8 cellular contexts compared by ENCODE assay signal in genomic region chr2:224576098-224576715, GRCh38.
A peak's percentile ranks its signal among the peaks of the same experiment; 100 is the strongest.
DNase-seq lines count a peak whose midpoint lies in the region; ATAC-seq lines count a peak whose summit lies in the region.

No MANE protein-coding gene starts in this region.

- DNase-seq in memory B cell (ENCODE audit: low spot score in 2 of 2) = no peak
- DNase-seq in activated CD4-positive, CD25-positive, alpha-beta regulatory T cell (lab: John Stamatoyannopoulos, UW) = no peak
- no peak for DNase-seq in SKM-1 treated with dmso at 0.1 percent for 144 hours (lab: John Stamatoyannopoulos, UW; ENCODE audit: unreplicated experiment)
- no peak for DNase-seq in NCI-H128 (lab: John Stamatoyannopoulos, UW; ENCODE audit: unreplicated experiment)
- no peak for DNase-seq in NCI-H526 treated with DMSO at 0.1 percent for 48 hours (lab: John Stamatoyannopoulos, UW)

- H3K9me3 Mint-ChIP-seq in memory B cell = no peaks in the 10 kb centered on the region

- H3K27me3 Mint-ChIP-seq in memory B cell = no peaks in the 10 kb centered on the region

- peaks cover 50% of the 10 kb centered on the region for H3K4me1 Mint-ChIP-seq in memory B cell

- H3K4me3 Mint-ChIP-seq in memory B cell = peak overlapping the region; percentile 56

- ATAC-seq in GM18867 (IDR thresholded peaks at IDR 0.05; ENCODE audit: unreplicated experiment) (peak; percentile 87), GM21825 (IDR thresholded peaks at IDR 0.05; ENCODE audit: unreplicated experiment) (peak; percentile 81), HG03575 (IDR thresholded peaks at IDR 0.05; ENCODE audit: extremely low read depth, insufficient number of reproducible peaks, low FRiP score, unreplicated experiment) (peak; percentile 62), memory B cell (ENCODE audit: low read depth) (peak; percentile 67)

- H3K27ac Mint-ChIP-seq in memory B cell = peak overlapping the region; percentile 79

- H3K36me3 Mint-ChIP-seq in memory B cell = peaks cover 7% of the 10 kb centered on the region
